In the genomic region with DNA sequence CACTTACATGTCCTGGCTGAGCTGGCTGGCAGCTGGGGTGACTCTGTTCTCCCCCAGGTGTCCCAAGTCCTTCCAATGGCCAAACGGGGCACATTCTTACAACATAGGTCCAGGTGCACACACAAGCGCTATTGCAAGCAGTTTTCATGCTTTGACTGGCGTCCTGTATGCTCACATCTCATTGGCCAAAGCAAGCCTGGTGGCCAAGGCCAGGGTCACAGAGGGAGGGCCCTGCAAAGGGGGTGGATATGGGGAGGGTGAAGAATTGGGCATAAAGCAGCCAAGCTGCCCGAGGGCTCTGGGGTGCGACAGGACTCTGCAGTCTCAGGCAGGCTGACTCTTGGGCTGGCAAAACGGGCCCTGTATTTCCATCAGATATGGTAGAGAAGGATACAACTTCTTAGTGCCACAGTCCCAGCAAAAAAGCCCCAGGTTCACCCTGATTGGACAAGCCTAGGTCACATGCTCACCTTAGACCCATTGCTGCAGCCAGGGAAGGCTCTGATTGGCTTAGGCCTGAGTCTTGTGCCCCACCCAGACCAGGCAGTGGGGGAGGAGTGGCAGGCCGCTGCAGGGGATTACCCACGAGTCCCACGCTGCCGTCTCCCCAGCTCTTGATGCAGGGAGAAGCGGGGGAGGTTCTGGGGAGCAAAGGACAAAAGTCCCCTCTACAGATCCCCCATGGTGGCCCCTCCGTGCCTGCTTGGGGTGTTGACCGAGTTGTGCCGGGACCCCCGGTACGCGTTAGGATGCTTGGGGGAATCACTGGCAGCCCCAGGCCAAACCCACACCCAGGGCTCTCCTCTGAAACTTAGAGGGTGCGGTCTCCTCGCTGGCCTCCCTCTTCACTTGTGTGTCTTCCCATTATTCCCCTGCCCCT, we compare ENCODE assay signal across 22 cellular contexts.
A peak's percentile ranks its signal among the peaks of the same experiment; 100 is the strongest.
DNase-seq lines count a peak whose midpoint lies in the region; ATAC-seq and TF ChIP-seq lines count a peak whose summit lies in the region.
"Had no signal": no experiment of that assay in that cellular context is flagged by ENCODE, and none has a peak within 500 bp of the region (broad histone marks: within the 10 kb centered on the region; RNA-seq: fewer than 3 reads in every experiment).

No MANE protein-coding gene starts in this region.

- H3K4me1 ChIP-seq in heart right ventricle (no peaks in the 10 kb centered on the region), endodermal cell (ENCODE audit: control insufficient read depth, insufficient read depth, low read length) (no peaks in the 10 kb centered on the region)
- H3K4me1 ChIP-seq: HAP-1, left lung, upper lobe of right lung had no signal

- no peaks in the 10 kb centered on the region for H3K9me3 Mint-ChIP-seq in endodermal cell
- H3K9me3 Mint-ChIP-seq: activated CD4-positive, alpha-beta memory T cell treated with anti-CD3 and anti-CD28 coated beads, Interleukin-2, amount 10 ng/mL, durations not matched to agents 7 days and 5 days; T-cell had no signal

- H3K4me3 ChIP-seq in heart right ventricle = no peak overlapping the region
- no peak overlapping the region for H3K4me3 ChIP-seq in endodermal cell (ENCODE audit: low read length)
- H3K4me3 ChIP-seq: HAP-1, left lung, smooth muscle cell, upper lobe of right lung had no signal

- H3K9me3 ChIP-seq in heart right ventricle (no peaks in the 10 kb centered on the region), endodermal cell (ENCODE audit: control insufficient read depth, low read length) (no peaks in the 10 kb centered on the region)
- H3K9me3 ChIP-seq: HAP-1, left lung, upper lobe of right lung had no signal

- peaks cover 34% of the 10 kb centered on the region for H3K36me3 Mint-ChIP-seq in endodermal cell (ENCODE audit: low read depth)
- H3K36me3 Mint-ChIP-seq: naive B cell, T-cell had no signal

- H3K27ac ChIP-seq in heart right ventricle (no peak overlapping the region), endodermal cell (ENCODE audit: low read depth, low read length) (no peak overlapping the region)
- H3K27ac ChIP-seq: left lung, upper lobe of right lung had no signal

- no peak for ATAC-seq in left ventricle myocardium superior
- no peak for ATAC-seq in heart right ventricle
- ATAC-seq in omental fat pad (ENCODE audit: low FRiP score) = no peak
- no peak for ATAC-seq in HG03025 (IDR thresholded peaks at IDR 0.05; ENCODE audit: low FRiP score, unreplicated experiment)
- ATAC-seq: HepG2, left lung, T-cell, upper lobe of right lung had no signal

- no peak overlapping the region for H3K4me3 Mint-ChIP-seq in endodermal cell
- H3K4me3 Mint-ChIP-seq: activated CD4-positive, alpha-beta memory T cell treated with anti-CD3 and anti-CD28 coated beads, Interleukin-2, amount 10 ng/mL, durations not matched to agents 7 days and 5 days; B cell; T-cell had no signal

- no peak overlapping the region for H3K9ac ChIP-seq in endodermal cell (ENCODE audit: extremely low read depth, low read length, poor library complexity, severe bottlenecking)

- H3K36me3 ChIP-seq in heart right ventricle (no peaks in the 10 kb centered on the region), endodermal cell (ENCODE audit: control insufficient read depth, insufficient read depth, low read length) (peaks cover 25% of the 10 kb centered on the region)
- H3K36me3 ChIP-seq: HAP-1, left lung, upper lobe of right lung had no signal

- intact Hi-C loops in left ventricle myocardium superior (cut with micrococcal nuclease) = no loop called here
- intact Hi-C loops in heart right ventricle (cut with DNase I) = no loop called here

- no peaks in the 10 kb centered on the region for H3K4me1 Mint-ChIP-seq in endodermal cell
- H3K4me1 Mint-ChIP-seq: activated CD4-positive, alpha-beta memory T cell treated with anti-CD3 and anti-CD28 coated beads, Interleukin-2, amount 10 ng/mL, durations not matched to agents 7 days and 5 days; B cell; naive B cell; T-cell had no signal

- peaks cover 1% of the 10 kb centered on the region for H3K27me3 Mint-ChIP-seq in endodermal cell (ENCODE audit: insufficient read depth)
- H3K27me3 Mint-ChIP-seq: activated CD4-positive, alpha-beta memory T cell treated with anti-CD3 and anti-CD28 coated beads, Interleukin-2, amount 10 ng/mL, durations not matched to agents 7 days and 5 days had no signal

- DNase-seq in left ventricle myocardium superior (peak; percentile 17), heart right ventricle (no peak), NCI-H82 (lab: John Stamatoyannopoulos, UW) (peak; percentile 91), endodermal cell (peak; percentile 78), omental fat pad (ENCODE audit: low spot score) (no peak), UCSD-AML1 (lab: John Stamatoyannopoulos, UW; ENCODE audit: unreplicated experiment) (no peak), cerebellar nuclear complex (lab: John Stamatoyannopoulos, UW) (no peak)
- DNase-seq: activated CD4-positive, alpha-beta memory T cell treated with anti-CD3 and anti-CD28 coated beads, Interleukin-2, amount 10 ng/mL, durations not matched to agents 7 days and 5 days; activated CD4-positive, CD25-positive, alpha-beta regulatory T cell treated with anti-CD3 and anti-CD28 coated beads, Interleukin-2, amount 50 U/mL, for 72 hours; activated effector memory CD4-positive, alpha-beta T cell treated with anti-CD3 and anti-CD28 coated beads, Interleukin-2, amount 50 U/mL, for 16 hours; EL; naive B cell; NCI-H1417; stimulated activated CD4-positive, alpha-beta T cell treated with anti-CD3 and anti-CD28 coated beads, Interleukin-2, amount 100 ng/mL, for 24 hours; T-cell; upper lobe of right lung had no signal

- 87 to 88% methylated on average over 19 of the region's 19 CpGs for whole genome bisulfite sequencing in heart right ventricle, 2 donors
- 93 to 96% methylated on average over 13 to 19 of the region's 19 CpGs for WGBS in endodermal cell (ENCODE audit: insufficient coverage in 1 of 2, insufficient read length in 1 of 2), 2 experiments

- H3K27ac Mint-ChIP-seq in endodermal cell = no peak overlapping the region
- H3K27ac Mint-ChIP-seq: activated CD4-positive, alpha-beta memory T cell treated with anti-CD3 and anti-CD28 coated beads, Interleukin-2, amount 10 ng/mL, durations not matched to agents 7 days and 5 days; B cell; naive B cell; T-cell had no signal

- H3K27me3 ChIP-seq in heart right ventricle (no peaks in the 10 kb centered on the region), endodermal cell (ENCODE audit: control insufficient read depth, insufficient read depth, low read length, poor library complexity, severe bottlenecking) (no peaks in the 10 kb centered on the region)
- H3K27me3 ChIP-seq: upper lobe of right lung had no signal

- TF ChIP-seq CTCF in heart right ventricle (IDR thresholded peaks at IDR 0.05) = no peak
- no peak for TF ChIP-seq CTCF in endodermal cell (conservative IDR thresholded peaks at IDR 0.05)
- TF ChIP-seq CTCF in omental fat pad (IDR thresholded peaks at IDR 0.05) = no peak

Comparison
In these comparisons a context has a peak if more than half of its experiments do, and no peak if none do; other contexts are left out.
1. DNase-seq: peak in left ventricle myocardium superior (single experiment), NCI-H82 (single experiment) and endodermal cell (single experiment); none in heart right ventricle (0 of 2), omental fat pad (single experiment), UCSD-AML1 (single experiment) and cerebellar nuclear complex (0 of 2).